2 cellular contexts compared by ENCODE assay signal in the genomic region with DNA sequence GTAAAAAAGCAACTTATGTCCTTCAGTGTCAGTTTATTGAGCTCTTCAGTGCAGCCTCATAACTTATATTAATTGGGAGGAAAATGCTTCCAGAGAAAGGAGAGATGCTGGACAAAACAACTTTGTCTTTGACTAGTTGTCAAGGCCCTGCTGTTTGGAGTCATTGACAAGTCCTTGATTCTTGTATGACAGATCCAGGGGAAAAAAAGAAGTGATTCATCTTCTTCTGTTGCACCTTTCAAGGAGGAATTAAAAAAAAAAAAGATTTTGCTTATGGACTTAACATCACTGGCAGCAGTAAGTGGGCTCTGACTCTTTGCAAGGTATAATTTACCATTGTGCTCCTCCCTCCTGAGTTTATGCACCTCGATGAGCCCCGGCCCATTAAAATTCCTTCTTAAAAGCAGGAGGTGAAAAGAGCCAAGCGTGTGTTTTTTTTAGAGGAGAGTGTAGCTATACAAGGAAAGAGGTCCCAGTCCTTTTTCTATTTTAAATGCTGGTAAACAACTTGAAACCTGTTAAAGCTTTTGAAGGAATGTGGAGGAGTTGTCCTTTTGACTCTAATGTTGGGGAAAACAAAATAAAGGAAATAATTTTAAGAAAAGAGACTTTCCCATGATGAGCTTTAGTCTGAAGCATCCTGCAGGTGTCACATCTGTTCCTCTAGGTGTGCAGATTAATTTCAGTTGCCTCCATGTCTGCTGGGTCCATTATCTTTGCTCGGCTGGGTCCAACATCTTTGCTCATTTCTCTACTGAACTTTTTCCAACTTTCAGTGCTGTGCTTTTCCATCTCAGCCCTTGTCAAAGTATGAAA.
TF ChIP-seq lines count a peak whose summit lies in the region.

No MANE protein-coding gene starts in this region.

TF ChIP-seq in GM23338, 12 proteins besides CTCF, POLR2A, EP300 and RAD21:
- TF ChIP-seq ZNF462 (CRISPR knock-in tag; IDR thresholded peaks at IDR 0.05) (no peak), STAT1 (IDR thresholded peaks at IDR 0.05; ENCODE audit: unreplicated experiment) (no peak)

TF ChIP-seq in GM12878, 131 proteins besides CTCF, POLR2A, EP300 and RAD21:
- TF ChIP-seq, protein P1, sequence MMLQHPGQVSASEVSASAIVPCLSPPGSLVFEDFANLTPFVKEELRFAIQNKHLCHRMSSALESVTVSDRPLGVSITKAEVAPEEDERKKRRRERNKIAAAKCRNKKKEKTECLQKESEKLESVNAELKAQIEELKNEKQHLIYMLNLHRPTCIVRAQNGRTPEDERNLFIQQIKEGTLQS (IDR thresholded peaks at IDR 0.05; ENCODE audit: borderline replicate concordance, extremely low read depth, low read depth, low read length), result no peak
- no peak for TF ChIP-seq E2F4 (IDR thresholded peaks at IDR 0.05; ENCODE audit: low read depth, low read length)
- TF ChIP-seq TCF7 (IDR thresholded peaks at IDR 0.05; ENCODE audit: borderline replicate concordance), result no peak
- peak; percentile 27; the same call in 1 of the 2 replicates for TF ChIP-seq MTA3 (IDR thresholded peaks at IDR 0.05; ENCODE audit: borderline replicate concordance, low read length)
- TF ChIP-seq, protein P2, sequence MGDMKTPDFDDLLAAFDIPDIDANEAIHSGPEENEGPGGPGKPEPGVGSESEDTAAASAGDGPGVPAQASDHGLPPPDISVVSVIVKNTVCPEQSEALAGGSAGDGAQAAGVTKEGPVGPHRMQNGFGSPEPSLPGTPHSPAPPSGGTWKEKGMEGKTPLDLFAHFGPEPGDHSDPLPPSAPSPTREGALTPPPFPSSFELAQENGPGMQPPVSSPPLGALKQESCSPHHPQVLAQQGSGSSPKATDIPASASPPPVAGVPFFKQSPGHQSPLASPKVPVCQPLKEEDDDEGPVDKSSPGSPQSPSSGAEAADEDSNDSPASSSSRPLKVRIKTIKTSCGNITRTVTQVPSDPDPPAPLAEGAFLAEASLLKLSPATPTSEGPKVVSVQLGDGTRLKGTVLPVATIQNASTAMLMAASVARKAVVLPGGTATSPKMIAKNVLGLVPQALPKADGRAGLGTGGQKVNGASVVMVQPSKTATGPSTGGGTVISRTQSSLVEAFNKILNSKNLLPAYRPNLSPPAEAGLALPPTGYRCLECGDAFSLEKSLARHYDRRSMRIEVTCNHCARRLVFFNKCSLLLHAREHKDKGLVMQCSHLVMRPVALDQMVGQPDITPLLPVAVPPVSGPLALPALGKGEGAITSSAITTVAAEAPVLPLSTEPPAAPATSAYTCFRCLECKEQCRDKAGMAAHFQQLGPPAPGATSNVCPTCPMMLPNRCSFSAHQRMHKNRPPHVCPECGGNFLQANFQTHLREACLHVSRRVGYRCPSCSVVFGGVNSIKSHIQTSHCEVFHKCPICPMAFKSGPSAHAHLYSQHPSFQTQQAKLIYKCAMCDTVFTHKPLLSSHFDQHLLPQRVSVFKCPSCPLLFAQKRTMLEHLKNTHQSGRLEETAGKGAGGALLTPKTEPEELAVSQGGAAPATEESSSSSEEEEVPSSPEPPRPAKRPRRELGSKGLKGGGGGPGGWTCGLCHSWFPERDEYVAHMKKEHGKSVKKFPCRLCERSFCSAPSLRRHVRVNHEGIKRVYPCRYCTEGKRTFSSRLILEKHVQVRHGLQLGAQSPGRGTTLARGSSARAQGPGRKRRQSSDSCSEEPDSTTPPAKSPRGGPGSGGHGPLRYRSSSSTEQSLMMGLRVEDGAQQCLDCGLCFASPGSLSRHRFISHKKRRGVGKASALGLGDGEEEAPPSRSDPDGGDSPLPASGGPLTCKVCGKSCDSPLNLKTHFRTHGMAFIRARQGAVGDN (IDR thresholded peaks at IDR 0.05), result no peak
- TF ChIP-seq, protein P3, sequence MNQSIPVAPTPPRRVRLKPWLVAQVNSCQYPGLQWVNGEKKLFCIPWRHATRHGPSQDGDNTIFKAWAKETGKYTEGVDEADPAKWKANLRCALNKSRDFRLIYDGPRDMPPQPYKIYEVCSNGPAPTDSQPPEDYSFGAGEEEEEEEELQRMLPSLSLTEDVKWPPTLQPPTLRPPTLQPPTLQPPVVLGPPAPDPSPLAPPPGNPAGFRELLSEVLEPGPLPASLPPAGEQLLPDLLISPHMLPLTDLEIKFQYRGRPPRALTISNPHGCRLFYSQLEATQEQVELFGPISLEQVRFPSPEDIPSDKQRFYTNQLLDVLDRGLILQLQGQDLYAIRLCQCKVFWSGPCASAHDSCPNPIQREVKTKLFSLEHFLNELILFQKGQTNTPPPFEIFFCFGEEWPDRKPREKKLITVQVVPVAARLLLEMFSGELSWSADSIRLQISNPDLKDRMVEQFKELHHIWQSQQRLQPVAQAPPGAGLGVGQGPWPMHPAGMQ (IDR thresholded peaks at IDR 0.05; ENCODE audit: borderline replicate concordance), result no peak
- no peak; a peak in 1 of 4 replicates for TF ChIP-seq IKZF2 (IDR thresholded peaks at IDR 0.05)
- TF ChIP-seq ZNF622 (IDR thresholded peaks at IDR 0.05), result no peak
- TF ChIP-seq SMC3 (IDR thresholded peaks at IDR 0.05; ENCODE audit: borderline replicate concordance, low read length), result peak; percentile 53; the same call in 1 of the 2 replicates
- TF ChIP-seq RUNX3 (IDR thresholded peaks at IDR 0.05; ENCODE audit: low read length), result no peak
- no peak for TF ChIP-seq PAX5 (IDR thresholded peaks at IDR 0.05; ENCODE audit: borderline replicate concordance, low read depth, low read length)
- TF ChIP-seq, protein P4, sequence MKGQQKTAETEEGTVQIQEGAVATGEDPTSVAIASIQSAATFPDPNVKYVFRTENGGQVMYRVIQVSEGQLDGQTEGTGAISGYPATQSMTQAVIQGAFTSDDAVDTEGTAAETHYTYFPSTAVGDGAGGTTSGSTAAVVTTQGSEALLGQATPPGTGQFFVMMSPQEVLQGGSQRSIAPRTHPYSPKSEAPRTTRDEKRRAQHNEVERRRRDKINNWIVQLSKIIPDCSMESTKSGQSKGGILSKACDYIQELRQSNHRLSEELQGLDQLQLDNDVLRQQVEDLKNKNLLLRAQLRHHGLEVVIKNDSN (IDR thresholded peaks at IDR 0.05; ENCODE audit: borderline replicate concordance, extremely low read length, insufficient read depth, low read depth, low read length), result no peak
- TF ChIP-seq POU2F2 (IDR thresholded peaks at IDR 0.05; ENCODE audit: borderline replicate concordance, low read depth, low read length), result no peak
- no peak for TF ChIP-seq CHD4 (IDR thresholded peaks at IDR 0.05)
- TF ChIP-seq YY1 (IDR thresholded peaks at IDR 0.05; ENCODE audit: low read depth, low read length), result peak; percentile 76
- no peak for TF ChIP-seq SRF (IDR thresholded peaks at IDR 0.05; ENCODE audit: low read depth in 2 of 2, low read length in 2 of 2)
- no peak for TF ChIP-seq NFYA (IDR thresholded peaks at IDR 0.05; ENCODE audit: borderline replicate concordance, low read depth, low read length)
- TF ChIP-seq, protein P5, sequence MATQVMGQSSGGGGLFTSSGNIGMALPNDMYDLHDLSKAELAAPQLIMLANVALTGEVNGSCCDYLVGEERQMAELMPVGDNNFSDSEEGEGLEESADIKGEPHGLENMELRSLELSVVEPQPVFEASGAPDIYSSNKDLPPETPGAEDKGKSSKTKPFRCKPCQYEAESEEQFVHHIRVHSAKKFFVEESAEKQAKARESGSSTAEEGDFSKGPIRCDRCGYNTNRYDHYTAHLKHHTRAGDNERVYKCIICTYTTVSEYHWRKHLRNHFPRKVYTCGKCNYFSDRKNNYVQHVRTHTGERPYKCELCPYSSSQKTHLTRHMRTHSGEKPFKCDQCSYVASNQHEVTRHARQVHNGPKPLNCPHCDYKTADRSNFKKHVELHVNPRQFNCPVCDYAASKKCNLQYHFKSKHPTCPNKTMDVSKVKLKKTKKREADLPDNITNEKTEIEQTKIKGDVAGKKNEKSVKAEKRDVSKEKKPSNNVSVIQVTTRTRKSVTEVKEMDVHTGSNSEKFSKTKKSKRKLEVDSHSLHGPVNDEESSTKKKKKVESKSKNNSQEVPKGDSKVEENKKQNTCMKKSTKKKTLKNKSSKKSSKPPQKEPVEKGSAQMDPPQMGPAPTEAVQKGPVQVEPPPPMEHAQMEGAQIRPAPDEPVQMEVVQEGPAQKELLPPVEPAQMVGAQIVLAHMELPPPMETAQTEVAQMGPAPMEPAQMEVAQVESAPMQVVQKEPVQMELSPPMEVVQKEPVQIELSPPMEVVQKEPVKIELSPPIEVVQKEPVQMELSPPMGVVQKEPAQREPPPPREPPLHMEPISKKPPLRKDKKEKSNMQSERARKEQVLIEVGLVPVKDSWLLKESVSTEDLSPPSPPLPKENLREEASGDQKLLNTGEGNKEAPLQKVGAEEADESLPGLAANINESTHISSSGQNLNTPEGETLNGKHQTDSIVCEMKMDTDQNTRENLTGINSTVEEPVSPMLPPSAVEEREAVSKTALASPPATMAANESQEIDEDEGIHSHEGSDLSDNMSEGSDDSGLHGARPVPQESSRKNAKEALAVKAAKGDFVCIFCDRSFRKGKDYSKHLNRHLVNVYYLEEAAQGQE (IDR thresholded peaks at IDR 0.05; ENCODE audit: low read depth, low read length), result no peak
- TF ChIP-seq TBL1XR1 (IDR thresholded peaks at IDR 0.05; ENCODE audit: low read depth, low read length), result no peak
- no peak for TF ChIP-seq ASH2L (IDR thresholded peaks at IDR 0.05; ENCODE audit: borderline replicate concordance, low read depth)
- TF ChIP-seq, protein P6, sequence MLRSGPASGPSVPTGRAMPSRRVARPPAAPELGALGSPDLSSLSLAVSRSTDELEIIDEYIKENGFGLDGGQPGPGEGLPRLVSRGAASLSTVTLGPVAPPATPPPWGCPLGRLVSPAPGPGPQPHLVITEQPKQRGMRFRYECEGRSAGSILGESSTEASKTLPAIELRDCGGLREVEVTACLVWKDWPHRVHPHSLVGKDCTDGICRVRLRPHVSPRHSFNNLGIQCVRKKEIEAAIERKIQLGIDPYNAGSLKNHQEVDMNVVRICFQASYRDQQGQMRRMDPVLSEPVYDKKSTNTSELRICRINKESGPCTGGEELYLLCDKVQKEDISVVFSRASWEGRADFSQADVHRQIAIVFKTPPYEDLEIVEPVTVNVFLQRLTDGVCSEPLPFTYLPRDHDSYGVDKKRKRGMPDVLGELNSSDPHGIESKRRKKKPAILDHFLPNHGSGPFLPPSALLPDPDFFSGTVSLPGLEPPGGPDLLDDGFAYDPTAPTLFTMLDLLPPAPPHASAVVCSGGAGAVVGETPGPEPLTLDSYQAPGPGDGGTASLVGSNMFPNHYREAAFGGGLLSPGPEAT (IDR thresholded peaks at IDR 0.05; ENCODE audit: low read depth), result no peak
- no peak for TF ChIP-seq STAT3 (IDR thresholded peaks at IDR 0.05; ENCODE audit: low read depth, low read length)
- TF ChIP-seq, protein P7, sequence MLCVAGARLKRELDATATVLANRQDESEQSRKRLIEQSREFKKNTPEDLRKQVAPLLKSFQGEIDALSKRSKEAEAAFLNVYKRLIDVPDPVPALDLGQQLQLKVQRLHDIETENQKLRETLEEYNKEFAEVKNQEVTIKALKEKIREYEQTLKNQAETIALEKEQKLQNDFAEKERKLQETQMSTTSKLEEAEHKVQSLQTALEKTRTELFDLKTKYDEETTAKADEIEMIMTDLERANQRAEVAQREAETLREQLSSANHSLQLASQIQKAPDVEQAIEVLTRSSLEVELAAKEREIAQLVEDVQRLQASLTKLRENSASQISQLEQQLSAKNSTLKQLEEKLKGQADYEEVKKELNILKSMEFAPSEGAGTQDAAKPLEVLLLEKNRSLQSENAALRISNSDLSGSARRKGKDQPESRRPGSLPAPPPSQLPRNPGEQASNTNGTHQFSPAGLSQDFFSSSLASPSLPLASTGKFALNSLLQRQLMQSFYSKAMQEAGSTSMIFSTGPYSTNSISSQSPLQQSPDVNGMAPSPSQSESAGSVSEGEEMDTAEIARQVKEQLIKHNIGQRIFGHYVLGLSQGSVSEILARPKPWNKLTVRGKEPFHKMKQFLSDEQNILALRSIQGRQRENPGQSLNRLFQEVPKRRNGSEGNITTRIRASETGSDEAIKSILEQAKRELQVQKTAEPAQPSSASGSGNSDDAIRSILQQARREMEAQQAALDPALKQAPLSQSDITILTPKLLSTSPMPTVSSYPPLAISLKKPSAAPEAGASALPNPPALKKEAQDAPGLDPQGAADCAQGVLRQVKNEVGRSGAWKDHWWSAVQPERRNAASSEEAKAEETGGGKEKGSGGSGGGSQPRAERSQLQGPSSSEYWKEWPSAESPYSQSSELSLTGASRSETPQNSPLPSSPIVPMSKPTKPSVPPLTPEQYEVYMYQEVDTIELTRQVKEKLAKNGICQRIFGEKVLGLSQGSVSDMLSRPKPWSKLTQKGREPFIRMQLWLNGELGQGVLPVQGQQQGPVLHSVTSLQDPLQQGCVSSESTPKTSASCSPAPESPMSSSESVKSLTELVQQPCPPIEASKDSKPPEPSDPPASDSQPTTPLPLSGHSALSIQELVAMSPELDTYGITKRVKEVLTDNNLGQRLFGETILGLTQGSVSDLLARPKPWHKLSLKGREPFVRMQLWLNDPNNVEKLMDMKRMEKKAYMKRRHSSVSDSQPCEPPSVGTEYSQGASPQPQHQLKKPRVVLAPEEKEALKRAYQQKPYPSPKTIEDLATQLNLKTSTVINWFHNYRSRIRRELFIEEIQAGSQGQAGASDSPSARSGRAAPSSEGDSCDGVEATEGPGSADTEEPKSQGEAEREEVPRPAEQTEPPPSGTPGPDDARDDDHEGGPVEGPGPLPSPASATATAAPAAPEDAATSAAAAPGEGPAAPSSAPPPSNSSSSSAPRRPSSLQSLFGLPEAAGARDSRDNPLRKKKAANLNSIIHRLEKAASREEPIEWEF (IDR thresholded peaks at IDR 0.05; ENCODE audit: insufficient replicate concordance, low read depth, low read length), result no peak
- TF ChIP-seq, protein P8, sequence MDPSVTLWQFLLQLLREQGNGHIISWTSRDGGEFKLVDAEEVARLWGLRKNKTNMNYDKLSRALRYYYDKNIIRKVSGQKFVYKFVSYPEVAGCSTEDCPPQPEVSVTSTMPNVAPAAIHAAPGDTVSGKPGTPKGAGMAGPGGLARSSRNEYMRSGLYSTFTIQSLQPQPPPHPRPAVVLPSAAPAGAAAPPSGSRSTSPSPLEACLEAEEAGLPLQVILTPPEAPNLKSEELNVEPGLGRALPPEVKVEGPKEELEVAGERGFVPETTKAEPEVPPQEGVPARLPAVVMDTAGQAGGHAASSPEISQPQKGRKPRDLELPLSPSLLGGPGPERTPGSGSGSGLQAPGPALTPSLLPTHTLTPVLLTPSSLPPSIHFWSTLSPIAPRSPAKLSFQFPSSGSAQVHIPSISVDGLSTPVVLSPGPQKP (IDR thresholded peaks at IDR 0.05; ENCODE audit: low read depth, low read length), result no peak
- TF ChIP-seq MEF2A (IDR thresholded peaks at IDR 0.05; ENCODE audit: insufficient read depth, low read depth, low read length), result 0 out of 2 replicates have a peak, but pooled peaks have one; percentile 27
- no peak for TF ChIP-seq PML (IDR thresholded peaks at IDR 0.05; ENCODE audit: low read length)
